ENCODE assay signal across 13 cellular contexts in the genomic region with DNA sequence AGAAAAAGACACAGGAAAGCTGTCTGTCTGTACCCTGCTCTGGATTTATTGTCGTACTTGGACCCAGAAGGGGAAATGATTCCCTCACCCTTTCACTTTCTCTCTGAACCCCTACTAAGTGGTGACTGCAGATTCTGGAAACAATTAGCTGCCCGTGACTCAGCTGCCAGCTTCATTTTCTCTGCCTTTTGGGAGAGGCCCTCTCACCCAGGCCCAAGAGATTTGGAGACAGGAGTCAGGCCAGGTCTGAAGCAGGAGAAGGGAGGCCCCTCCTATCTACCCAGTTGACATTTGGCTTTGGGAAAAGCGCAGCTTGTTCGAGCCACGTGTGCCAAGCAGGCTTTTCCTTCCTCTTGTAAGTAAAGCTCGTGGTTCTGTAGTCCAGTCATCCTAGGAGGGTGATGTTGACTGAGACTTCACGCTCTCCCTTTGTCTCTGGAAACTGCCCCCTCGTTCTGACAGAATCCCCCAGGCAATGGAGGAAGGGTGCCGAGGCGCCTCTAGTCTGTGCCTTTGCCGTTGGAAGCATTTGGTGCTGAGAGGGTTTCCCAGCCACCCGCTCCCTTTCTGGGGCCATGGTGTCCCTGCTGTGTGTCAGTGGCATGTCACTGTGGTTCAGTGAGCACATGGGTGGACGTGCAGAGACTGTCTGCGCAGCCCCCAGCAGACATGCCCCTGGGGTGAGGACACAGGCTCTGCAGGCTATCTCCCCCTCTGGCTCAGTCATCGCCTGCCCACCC. TPM values are rescaled to one million over a fixed set of nuclear protein-coding genes. Genes with fewer than 3 reads are reported as not detected.
A peak's percentile ranks its signal among the peaks of the same experiment; 100 is the strongest.
DNase-seq lines count a peak whose midpoint lies in the region; ATAC-seq, FAIRE-seq and TF ChIP-seq lines count a peak whose summit lies in the region.
"Had no signal": no experiment of that assay in that cellular context is flagged by ENCODE, and none has a peak within 500 bp of the region (broad histone marks: within the 10 kb centered on the region; RNA-seq: fewer than 3 reads in every experiment).

No MANE protein-coding gene starts in this region.

- H3K27ac Mint-ChIP-seq in naive thymus-derived CD4-positive, alpha-beta T cell, result peak overlapping the region in 1 of 9 donors; percentile 62
- no peak overlapping the region for H3K27ac Mint-ChIP-seq in CD4-positive, alpha-beta memory T cell
- H3K27ac Mint-ChIP-seq: activated CD8-positive, alpha-beta T cell treated with anti-CD3 and anti-CD28 coated beads, Interleukin-2, amount 10 ng/mL, durations not matched to agents 7 days and 5 days had no signal

- H3K9me3 Mint-ChIP-seq in naive thymus-derived CD4-positive, alpha-beta T cell, result peaks cover 0 to 3% (median 0%) of the 10 kb centered on the region in 11 donors
- H3K9me3 Mint-ChIP-seq in CD4-positive, alpha-beta memory T cell, result no peaks in the 10 kb centered on the region

- no peaks in the 10 kb centered on the region for H3K27me3 Mint-ChIP-seq in naive thymus-derived CD4-positive, alpha-beta T cell
- H3K27me3 Mint-ChIP-seq in CD4-positive, alpha-beta memory T cell, result no peaks in the 10 kb centered on the region

- intact Hi-C loops in A673 (cut with micrococcal nuclease; ENCODE audit: unreplicated experiment), result no loop called here
- intact Hi-C loops in naive thymus-derived CD4-positive, alpha-beta T cell (cut with micrococcal nuclease), result no loop called here
- intact Hi-C loops in CD4-positive, alpha-beta memory T cell (cut with micrococcal nuclease), result no loop called here

- H3K4me3 ChIP-seq in A673 (ENCODE audit: low read depth, low read length, poor library complexity, severe bottlenecking), result no peak overlapping the region
- no peak overlapping the region for H3K4me3 ChIP-seq in naive thymus-derived CD4-positive, alpha-beta T cell (ENCODE audit: low read length)
- H3K4me3 ChIP-seq in CD4-positive, alpha-beta memory T cell (ENCODE audit: low read length in 2 of 2), result no peak overlapping the region

- no peaks in the 10 kb centered on the region for H3K36me3 ChIP-seq in A673 (ENCODE audit: insufficient read depth, low read length, poor library complexity, severe bottlenecking)
- H3K36me3 ChIP-seq in naive thymus-derived CD4-positive, alpha-beta T cell (ENCODE audit: control insufficient read depth in 2 of 3, insufficient read depth in 3 of 3, low read length in 3 of 3), result peaks cover 0 to 20% (median 0%) of the 10 kb centered on the region in 3 experiments
- no peaks in the 10 kb centered on the region for H3K36me3 ChIP-seq in CD4-positive, alpha-beta memory T cell (ENCODE audit: insufficient read depth, low read length)
- H3K36me3 ChIP-seq: BE2C had no signal

- H3K4me3 Mint-ChIP-seq in naive thymus-derived CD4-positive, alpha-beta T cell, result no peak overlapping the region
- H3K4me3 Mint-ChIP-seq in CD4-positive, alpha-beta memory T cell, result no peak overlapping the region
- H3K4me3 Mint-ChIP-seq: activated CD8-positive, alpha-beta T cell treated with anti-CD3 and anti-CD28 coated beads, Interleukin-2, amount 10 ng/mL, durations not matched to agents 7 days and 5 days had no signal

- no peaks in the 10 kb centered on the region for H3K9me3 ChIP-seq in A673 (ENCODE audit: low read depth, low read length, poor library complexity, severe bottlenecking)
- no peaks in the 10 kb centered on the region for H3K9me3 ChIP-seq in naive thymus-derived CD4-positive, alpha-beta T cell (ENCODE audit: control insufficient read depth in 2 of 3, low read length in 3 of 3)
- H3K9me3 ChIP-seq in CD4-positive, alpha-beta memory T cell (ENCODE audit: control insufficient read depth in 1 of 2, low read length in 2 of 2), result no peaks in the 10 kb centered on the region
- H3K9me3 ChIP-seq: BE2C had no signal

- DNase-seq in A673 (ENCODE audit: low spot score) (peak; percentile 18), GM18507 (ENCODE audit: extremely low spot score, insufficient read length, low read depth) (no peak), foreskin keratinocyte (no peak), NCI-H524 (lab: John Stamatoyannopoulos, UW) (no peak)
- DNase-seq in naive thymus-derived CD4-positive, alpha-beta T cell, result no peak
- DNase-seq in CD4-positive, alpha-beta memory T cell, result no peak
- DNase-seq: activated CD8-positive, alpha-beta T cell treated with anti-CD3 and anti-CD28 coated beads, Interleukin-2, amount 10 ng/mL, durations not matched to agents 7 days and 5 days; BE2C; effector memory CD4-positive, alpha-beta T cell had no signal

- CTCF ChIA-PET in A673 (lab: Charles Lee), result no interaction called here
- CTCF ChIA-PET in naive thymus-derived CD4-positive, alpha-beta T cell (lab: Charles Lee), result interaction anchor here (0.7 kb wide), 1 partner anchor 904 kb away, joined by 3 read pairs; no protein-coding TSS in a partner anchor
- CTCF ChIA-PET in CD4-positive, alpha-beta memory T cell (lab: Charles Lee; ENCODE audit: partially characterized antibody), result no interaction called here

- FAIRE-seq in GM18507 (lab: Jason Lieb, UNC), result peak; percentile 5

- H3K4me1 ChIP-seq in A673 (ENCODE audit: insufficient read depth, low read length, poor library complexity, severe bottlenecking), result no peaks in the 10 kb centered on the region
- H3K4me1 ChIP-seq in naive thymus-derived CD4-positive, alpha-beta T cell (ENCODE audit: control insufficient read depth in 2 of 2, insufficient read depth in 2 of 2, low read length in 2 of 2), result no peaks in the 10 kb centered on the region
- H3K4me1 ChIP-seq in foreskin keratinocyte, result no peaks in the 10 kb centered on the region
- H3K4me1 ChIP-seq in CD4-positive, alpha-beta memory T cell (ENCODE audit: insufficient read depth, low read length), result no peaks in the 10 kb centered on the region
- H3K4me1 ChIP-seq: BE2C had no signal

- no peak overlapping the region for H3K27ac ChIP-seq in A673 (ENCODE audit: low read depth, low read length, poor library complexity, severe bottlenecking)
- H3K27ac ChIP-seq in angular gyrus (ENCODE audit: low read depth, low read length), result peak overlapping the region; percentile 88
- H3K27ac ChIP-seq in naive thymus-derived CD4-positive, alpha-beta T cell (ENCODE audit: low read depth, low read length), result no peak overlapping the region
- no peak overlapping the region for H3K27ac ChIP-seq in foreskin keratinocyte
- H3K27ac ChIP-seq in CD4-positive, alpha-beta memory T cell (ENCODE audit: low read depth, low read length), result no peak overlapping the region
- H3K27ac ChIP-seq: HL-60 had no signal

- peaks cover 0 to 22% (median 5%) of the 10 kb centered on the region in 7 donors for H3K4me1 Mint-ChIP-seq in naive thymus-derived CD4-positive, alpha-beta T cell
- H3K4me1 Mint-ChIP-seq in CD4-positive, alpha-beta memory T cell, result no peaks in the 10 kb centered on the region

- peak; percentile 16 for ATAC-seq in naive thymus-derived CD4-positive, alpha-beta T cell
- ATAC-seq in GM18498 (IDR thresholded peaks at IDR 0.05; ENCODE audit: unreplicated experiment), result no peak
- ATAC-seq in foreskin keratinocyte, result no peak
- ATAC-seq: activated CD8-positive, alpha-beta T cell treated with anti-CD3 and anti-CD28 coated beads, Interleukin-2, amount 10 ng/mL, durations not matched to agents 7 days and 5 days had no signal

- no peaks in the 10 kb centered on the region for H3K27me3 ChIP-seq in A673 (replicated peaks; ENCODE audit: insufficient read depth, low read depth, low read length, poor library complexity)
- no peaks in the 10 kb centered on the region for H3K27me3 ChIP-seq in naive thymus-derived CD4-positive, alpha-beta T cell (ENCODE audit: control insufficient read depth in 2 of 2, insufficient read depth in 2 of 2, low read length in 2 of 2)
- H3K27me3 ChIP-seq in foreskin keratinocyte, result no peaks in the 10 kb centered on the region
- H3K27me3 ChIP-seq in CD4-positive, alpha-beta memory T cell (ENCODE audit: insufficient read depth, low read length), result no peaks in the 10 kb centered on the region
- H3K27me3 ChIP-seq: BE2C had no signal

- no TSS peak for BruUV-seq in A673 (replicated peaks; lab: Mats Ljungman, UMichigan)

- POLR2A ChIA-PET in A673 (lab: Charles Lee; ENCODE audit: low non-redundant PET), result no interaction called here
- POLR2A ChIA-PET in naive thymus-derived CD4-positive, alpha-beta T cell (lab: Charles Lee), result no interaction called here
- POLR2A ChIA-PET in CD4-positive, alpha-beta memory T cell (lab: Charles Lee; ENCODE audit: partially characterized antibody), result no interaction called here

- H3K36me3 Mint-ChIP-seq in naive thymus-derived CD4-positive, alpha-beta T cell, result peaks cover 5 to 67% (median 13%) of the 10 kb centered on the region in 5 donors
- H3K36me3 Mint-ChIP-seq in CD4-positive, alpha-beta memory T cell, result peaks cover 19 to 36% of the 10 kb centered on the region in 2 donors

- TF ChIP-seq CTCF in A673 (conservative IDR thresholded peaks at IDR 0.05; ENCODE audit: low read depth, low read length) (no peak), foreskin keratinocyte (conservative IDR thresholded peaks at IDR 0.05) (no peak)

RNA-seq across cellular contexts. Expression of gene OXER1, which starts 8.6 kb away (rescaled TPM):
- 0.46 and 0.90 TPM in 2 replicates for total RNA-seq in A673 (2021)
- 1 to 10 TPM in 1 of 5 experiments, under 1 TPM in 2, not detected in 2; 0.12 to 3.0 (median 0.37) TPM for total RNA-seq in naive thymus-derived CD4-positive, alpha-beta T cell
- polyA plus RNA-seq in naive thymus-derived CD4-positive, alpha-beta T cell, result under 1 TPM in 1 of 2 donors, not detected in 1; 0.36 TPM
- total RNA-seq in foreskin keratinocyte, result 0.07 TPM in 1 of 2 replicates, not detected in the other
- polyA plus RNA-seq in foreskin keratinocyte, result 0.04 and 0.08 TPM in 2 replicates
- total RNA-seq in CD4-positive, alpha-beta memory T cell, result not detected
- not detected for polyA plus RNA-seq in CD4-positive, alpha-beta memory T cell
- total RNA-seq: activated CD8-positive, alpha-beta T cell treated with anti-CD3 and anti-CD28 coated beads, Interleukin-2, amount 10 ng/mL, durations not matched to agents 7 days and 5 days had no signal

RNA-seq across cellular contexts. Expression of gene HAAO, which starts 37.1 kb away (rescaled TPM):
- 2.4 and 3.6 TPM in 2 replicates for total RNA-seq in A673 (2021)
- total RNA-seq in naive thymus-derived CD4-positive, alpha-beta T cell, result 1 to 10 TPM in 2 of 5 experiments, under 1 TPM in 1, not detected in 2; 0.82 to 5.1 (median 1.8) TPM
- under 1 TPM in 1 of 2 donors, not detected in 1; 0.33 TPM for polyA plus RNA-seq in naive thymus-derived CD4-positive, alpha-beta T cell
- total RNA-seq in foreskin keratinocyte, result 0.48 and 0.56 TPM in 2 replicates
- 0.47 and 0.57 TPM in 2 replicates for polyA plus RNA-seq in foreskin keratinocyte
- total RNA-seq in CD4-positive, alpha-beta memory T cell, result under 1 TPM in 1 of 2 experiments, not detected in 1; 0.44 TPM
- under 1 TPM in 1 of 2 donors, not detected in 1; 0.21 TPM for polyA plus RNA-seq in CD4-positive, alpha-beta memory T cell
- total RNA-seq: myocyte had no signal
